Comparison of ENCODE assay signal across 9 cellular contexts in genomic region chr11:12864316-12865156, GRCh38.
DNase-seq lines count a peak whose midpoint lies in the region; ATAC-seq and FAIRE-seq lines count a peak whose summit lies in the region.
"Had no signal": no experiment of that assay in that cellular context is flagged by ENCODE, and none has a peak within 500 bp of the region (broad histone marks: within the 10 kb centered on the region; RNA-seq: fewer than 3 reads in every experiment).

No MANE protein-coding gene starts in this region.

- H3K4ac ChIP-seq in mesenchymal stem cell (ENCODE audit: low read depth in 1 of 2, low read length in 2 of 2) = no peak overlapping the region

- peaks cover 37% of the 10 kb centered on the region for H3K79me1 ChIP-seq in mesenchymal stem cell (replicated peaks; ENCODE audit: low read length, poor library complexity, severe bottlenecking)

- DNase-seq in CD1c-positive myeloid dendritic cell (ENCODE audit: extremely low spot score) = peak; percentile 25
- peak; percentile 69 for DNase-seq in NCI-H1048 (lab: John Stamatoyannopoulos, UW)
- peak; percentile 71 for DNase-seq in cerebellar cortex (ENCODE audit: low spot score)
- DNase-seq in mesenchymal stem cell = peak; percentile 98
- DNase-seq in urothelium cell line (ENCODE audit: low spot score) = no peak
- DNase-seq in activated CD4-positive, alpha-beta T cell treated with anti-CD3 and anti-CD28 coated beads, Interleukin-2, amount 10 ng/mL, durations not matched to agents 7 days and 5 days = no peak
- DNase-seq in cardiac septum (ENCODE audit: low spot score) = no peak

- POLR2A ChIA-PET in activated CD4-positive, alpha-beta T cell treated with anti-CD3 and anti-CD28 coated beads, Interleukin-2, amount 10 ng/mL, durations not matched to agents 7 days and 5 days (lab: Charles Lee) = no interaction called here

- peak overlapping the region; percentile 56 for H3K4me2 ChIP-seq in mesenchymal stem cell (ENCODE audit: low read length, poor library complexity, severe bottlenecking)

- no peaks in the 10 kb centered on the region for H3K27me3 ChIP-seq in mesenchymal stem cell (ENCODE audit: control insufficient read depth in 1 of 2, insufficient read depth in 1 of 2, low read length in 2 of 2)

- peak overlapping the region; percentile 71 for H4K8ac ChIP-seq in mesenchymal stem cell (ENCODE audit: low read length)

- H2BK15ac ChIP-seq in mesenchymal stem cell (ENCODE audit: low read depth, poor library complexity, severe bottlenecking) = peak overlapping the region; percentile 82

- intact Hi-C loops in cardiac septum (cut with DNase I) = loop anchor here (5.0 kb wide), 1 partner anchor 42 kb away; no protein-coding TSS in a partner anchor

- no peaks in the 10 kb centered on the region for H3K36me3 Mint-ChIP-seq in activated CD4-positive, alpha-beta T cell treated with anti-CD3 and anti-CD28 coated beads, Interleukin-2, amount 10 ng/mL, durations not matched to agents 7 days and 5 days (ENCODE audit: low read depth)

- H3K4me3 ChIP-seq in mesenchymal stem cell (ENCODE audit: insufficient read depth in 1 of 2, low read depth in 1 of 2, low read length in 2 of 2) = no peak overlapping the region

- H3K18ac ChIP-seq in mesenchymal stem cell (ENCODE audit: low read depth in 1 of 2, low read length in 2 of 2) = peak overlapping the region in 1 of 2 experiments; percentile 86

- H3K4me1 Mint-ChIP-seq in activated CD4-positive, alpha-beta T cell treated with anti-CD3 and anti-CD28 coated beads, Interleukin-2, amount 10 ng/mL, durations not matched to agents 7 days and 5 days = no peaks in the 10 kb centered on the region

- peaks cover 3 to 39% of the 10 kb centered on the region in 2 experiments for H3K36me3 ChIP-seq in mesenchymal stem cell (ENCODE audit: control insufficient read depth in 1 of 2, insufficient read depth in 2 of 2, low read depth in 1 of 2, low read length in 2 of 2)

- no peak overlapping the region for H3K23ac ChIP-seq in mesenchymal stem cell (ENCODE audit: low read length in 2 of 2)

- H2AFZ ChIP-seq in mesenchymal stem cell (ENCODE audit: low read depth, low read length) = no peak overlapping the region

- ATAC-seq in GM21576 (IDR thresholded peaks at IDR 0.05; ENCODE audit: unreplicated experiment) = no peak

- no peak for FAIRE-seq in urothelium cell line (lab: Jason Lieb, UNC)

- peak overlapping the region; percentile 12 for H3K27ac ChIP-seq in mesenchymal stem cell (ENCODE audit: low read length, poor library complexity, severe bottlenecking)

- no peak overlapping the region for H3K4me3 Mint-ChIP-seq in activated CD4-positive, alpha-beta T cell treated with anti-CD3 and anti-CD28 coated beads, Interleukin-2, amount 10 ng/mL, durations not matched to agents 7 days and 5 days
- H3K4me3 Mint-ChIP-seq: dendritic cell treated with granulocyte-macrophage colony-stimulating factor and Interleukin-4, amounts not matched to agents 40 ng/mL and 50 ng/mL, for 4 days had no signal

- WGBS in mesenchymal stem cell = 26% methylated on average over 10 of the region's 13 CpGs

- H3K14ac ChIP-seq in mesenchymal stem cell (ENCODE audit: low read length in 2 of 2) = no peak overlapping the region

- no peak overlapping the region for H4K91ac ChIP-seq in mesenchymal stem cell (ENCODE audit: low read length)

- no peak overlapping the region for H3K9ac ChIP-seq in mesenchymal stem cell (ENCODE audit: low read length)

- no peak overlapping the region for H2BK5ac ChIP-seq in mesenchymal stem cell (ENCODE audit: low read depth, low read length, poor library complexity, severe bottlenecking)

- H3K9me3 ChIP-seq in mesenchymal stem cell (ENCODE audit: control insufficient read depth, low read length) = no peaks in the 10 kb centered on the region

- no peak overlapping the region for H2BK12ac ChIP-seq in mesenchymal stem cell (ENCODE audit: low read length in 2 of 2)

- CTCF ChIA-PET in activated CD4-positive, alpha-beta T cell treated with anti-CD3 and anti-CD28 coated beads, Interleukin-2, amount 10 ng/mL, durations not matched to agents 7 days and 5 days (lab: Charles Lee) = interaction anchor here (1.2 kb wide), 1 partner anchor 533 kb away, joined by 3 read pairs; no protein-coding TSS in a partner anchor

- H3K27me3 Mint-ChIP-seq in activated CD4-positive, alpha-beta T cell treated with anti-CD3 and anti-CD28 coated beads, Interleukin-2, amount 10 ng/mL, durations not matched to agents 7 days and 5 days = peaks cover 44% of the 10 kb centered on the region

- H3K9me3 Mint-ChIP-seq in activated CD4-positive, alpha-beta T cell treated with anti-CD3 and anti-CD28 coated beads, Interleukin-2, amount 10 ng/mL, durations not matched to agents 7 days and 5 days = no peaks in the 10 kb centered on the region
- H3K9me3 Mint-ChIP-seq: dendritic cell treated with granulocyte-macrophage colony-stimulating factor and Interleukin-4, amounts not matched to agents 40 ng/mL and 50 ng/mL, for 4 days had no signal

- no peak overlapping the region for H3K27ac Mint-ChIP-seq in activated CD4-positive, alpha-beta T cell treated with anti-CD3 and anti-CD28 coated beads, Interleukin-2, amount 10 ng/mL, durations not matched to agents 7 days and 5 days
- H3K27ac Mint-ChIP-seq: dendritic cell treated with granulocyte-macrophage colony-stimulating factor and Interleukin-4, amounts not matched to agents 40 ng/mL and 50 ng/mL, for 4 days had no signal

- H2BK120ac ChIP-seq in mesenchymal stem cell (ENCODE audit: low read depth, low read length) = no peak overlapping the region

- H2AK5ac ChIP-seq in mesenchymal stem cell (ENCODE audit: low read length, severe bottlenecking) = no peak overlapping the region

- peaks cover 10% of the 10 kb centered on the region for H3K4me1 ChIP-seq in mesenchymal stem cell (ENCODE audit: control insufficient read depth, insufficient read depth, low read depth, low read length)

Comparison
In these comparisons a context has a peak if more than half of its experiments do, and no peak if none do; other contexts are left out.
1. DNase-seq: peak in CD1c-positive myeloid dendritic cell (single experiment), NCI-H1048 (single experiment), cerebellar cortex (single experiment) and mesenchymal stem cell (single experiment); none in urothelium cell line (single experiment), activated CD4-positive, alpha-beta T cell treated with anti-CD3 and anti-CD28 coated beads, Interleukin-2, amount 10 ng/mL, durations not matched to agents 7 days and 5 days (single experiment) and cardiac septum (single experiment).